In the genomic region with DNA sequence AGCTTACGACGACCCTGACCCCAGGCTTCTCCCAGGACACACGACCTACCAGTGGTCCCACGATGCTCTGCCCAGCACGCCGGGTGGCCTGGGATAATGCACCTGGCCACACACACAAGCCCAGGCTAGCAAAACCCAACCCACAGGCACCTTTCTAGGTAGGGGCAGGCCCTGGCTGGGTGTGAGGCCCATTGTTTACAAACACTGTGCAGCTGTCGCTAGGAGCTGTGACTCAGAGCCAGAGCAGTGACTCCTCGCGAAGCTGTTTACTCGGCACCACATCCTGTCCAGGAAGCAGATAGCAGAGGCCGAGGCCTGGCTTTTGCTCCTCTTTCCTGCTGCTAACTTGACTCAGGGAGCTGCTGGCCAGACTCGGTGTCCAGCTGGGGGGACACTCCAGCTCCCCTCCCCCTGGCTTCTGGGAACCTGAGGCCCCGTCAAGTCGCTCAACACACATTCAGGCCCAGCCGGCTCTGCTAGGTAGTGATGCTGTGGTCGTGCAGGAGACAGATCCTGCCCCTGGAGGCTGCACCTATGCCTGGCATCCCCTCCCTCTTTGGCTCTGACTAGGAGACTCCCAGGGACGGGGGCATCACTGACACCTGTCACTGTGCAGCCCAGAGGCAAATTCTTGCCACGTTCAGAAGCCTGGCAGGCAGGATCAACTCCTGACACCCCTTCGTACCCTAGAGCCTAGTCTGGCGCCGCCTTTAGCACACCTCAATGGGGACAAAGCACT, we compare ENCODE assay signal across 8 cellular contexts. TPM values are rescaled to one million over a fixed set of nuclear protein-coding genes. Genes with fewer than 3 reads are reported as not detected.
DNase-seq lines count a peak whose midpoint lies in the region; ATAC-seq, FAIRE-seq and TF ChIP-seq lines count a peak whose summit lies in the region.

No MANE protein-coding gene starts in this region.

- H3K27me3 Mint-ChIP-seq in activated B cell treated with CpG ODN at 0.5 μM for 24 hours, result no peaks in the 10 kb centered on the region

- H3K36me3 Mint-ChIP-seq in activated B cell treated with CpG ODN at 0.5 μM for 24 hours (ENCODE audit: low read depth), result peaks cover 4% of the 10 kb centered on the region

- FAIRE-seq in kidney (lab: Jason Lieb, UNC), result no peak

- TF ChIP-seq POLR2A in GM15510 (IDR thresholded peaks at IDR 0.05; ENCODE audit: borderline replicate concordance, extremely low read depth, insufficient read length), result peak; percentile 23

- H3K27ac Mint-ChIP-seq in activated B cell treated with CpG ODN at 0.5 μM for 24 hours, result peak overlapping the region; percentile 98

- WGBS in mammary epithelial cell (ENCODE audit: low coverage, missing lambda C conversion rate), result 18% methylated on average over 18 of the region's 21 CpGs

- H3K4me3 Mint-ChIP-seq in activated B cell treated with CpG ODN at 0.5 μM for 24 hours, result peak overlapping the region; percentile 33

- TF ChIP-seq CTCF in activated B cell treated with CpG ODN at 0.5 μM for 24 hours (IDR thresholded peaks at IDR 0.05) (no peak), mammary epithelial cell (conservative IDR thresholded peaks at IDR 0.05 in 1 of 2, IDR thresholded peaks at IDR 0.05 in 1 of 2; ENCODE audit: extremely low read depth in 1 of 2, insufficient read depth in 1 of 2, low read depth in 1 of 2, low read length in 2 of 2) (no peak), kidney (IDR thresholded peaks at IDR 0.05; ENCODE audit: borderline replicate concordance, extremely low read depth, insufficient read depth) (no peak)

- in situ Hi-C loops in mammary epithelial cell (cut with MboI; ENCODE audit: low sequenced_read_pairs in 2 of 2), result no loop called here

- peak overlapping the region; percentile 85 for H3K27ac ChIP-seq in mammary epithelial cell (ENCODE audit: insufficient read depth, low read depth, low read length)
- H3K27ac ChIP-seq in kidney (ENCODE audit: low read depth in 2 of 2, low read length in 2 of 2), result peak overlapping the region; percentile 82 to 84
- H3K27ac ChIP-seq in Karpas-422 (ENCODE audit: low read length), result no peak overlapping the region

- H3K4me3 ChIP-seq in mammary epithelial cell (replicated peaks in 1 of 3; ENCODE audit: insufficient read depth in 1 of 3, low read depth in 2 of 3, low read length in 3 of 3) (no peak overlapping the region), kidney (ENCODE audit: low read length in 2 of 2) (no peak overlapping the region), Karpas-422 (ENCODE audit: low read length) (no peak overlapping the region)

- H3K4me2 ChIP-seq in mammary epithelial cell (ENCODE audit: insufficient read depth, low read depth, low read length) (peak overlapping the region; percentile 55), Karpas-422 (ENCODE audit: low read depth, low read length, poor library complexity, severe bottlenecking) (no peak overlapping the region)

- peaks cover 4% of the 10 kb centered on the region for H4K20me1 ChIP-seq in mammary epithelial cell (ENCODE audit: insufficient read depth, low read length)
- H4K20me1 ChIP-seq in Karpas-422 (ENCODE audit: insufficient read depth, low read depth, low read length), result peaks cover 65% of the 10 kb centered on the region

- H3K36me3 ChIP-seq in mammary epithelial cell (ENCODE audit: insufficient read depth, low read length) (no peaks in the 10 kb centered on the region), kidney (ENCODE audit: control insufficient read depth in 1 of 2, insufficient read depth in 2 of 2, low read length in 2 of 2) (no peaks in the 10 kb centered on the region), Karpas-422 (ENCODE audit: insufficient read depth, low read length) (no peaks in the 10 kb centered on the region)

- peaks cover 34% of the 10 kb centered on the region for H3K4me1 ChIP-seq in mammary epithelial cell (ENCODE audit: insufficient read depth, low read length)
- peaks cover 26 to 27% of the 10 kb centered on the region in 2 donors for H3K4me1 ChIP-seq in kidney (ENCODE audit: control insufficient read depth in 1 of 2, insufficient read depth in 1 of 2, low read depth in 1 of 2, low read length in 2 of 2)
- H3K4me1 ChIP-seq in Karpas-422 (ENCODE audit: low read length), result peaks cover 35% of the 10 kb centered on the region

- TSS peak; percentile 92 for BruUV-seq in mammary epithelial cell (replicated peaks; lab: Mats Ljungman, UMichigan)

- DNase-seq in NCI-H146 (lab: John Stamatoyannopoulos, UW), result peak; percentile 95
- peak; percentile 59 for DNase-seq in activated B cell treated with CpG ODN at 0.5 μM for 24 hours
- DNase-seq in mammary epithelial cell, result peak; percentile 98
- DNase-seq in kidney, result peak; percentile 96
- peak; percentile 78 to 84 for DNase-seq in stimulated activated CD4-positive, alpha-beta T cell treated with anti-CD3 and anti-CD28 coated beads, Interleukin-15, amount 100 ng/mL, for 48 hours (ENCODE audit: low read depth in 2 of 2)
- DNase-seq in Karpas-422, result no peak

- H3K9me3 Mint-ChIP-seq in activated B cell treated with CpG ODN at 0.5 μM for 24 hours, result no peaks in the 10 kb centered on the region

- peak overlapping the region; percentile 66 for H3K9ac ChIP-seq in mammary epithelial cell (ENCODE audit: insufficient read depth, low read length)
- peak overlapping the region in 1 of 2 donors; percentile 26 for H3K9ac ChIP-seq in kidney (ENCODE audit: low read length in 2 of 2)
- H3K9ac ChIP-seq in Karpas-422 (ENCODE audit: low read length), result no peak overlapping the region

- H3K4me1 Mint-ChIP-seq in activated B cell treated with CpG ODN at 0.5 μM for 24 hours, result peaks cover 58% of the 10 kb centered on the region

- ATAC-seq in HG02763 (IDR thresholded peaks at IDR 0.05; ENCODE audit: unreplicated experiment) (peak; percentile 88), activated B cell treated with CpG ODN at 0.5 μM for 24 hours (ENCODE audit: low read depth) (peak; percentile 79)

- intact Hi-C loops in activated B cell treated with CpG ODN at 0.5 μM for 24 hours (cut with micrococcal nuclease) (loop anchor here (1.0 to 2.0 kb wide), 2 partner anchors 10 to 19 kb away; no protein-coding TSS in a partner anchor), mammary epithelial cell (cut with micrococcal nuclease) (loop anchor here (2.0 kb wide), 1 partner anchor 15 kb away; no protein-coding TSS in a partner anchor), kidney (cut with DNase I) (no loop called here)

- H2AFZ ChIP-seq in mammary epithelial cell (ENCODE audit: low read depth, low read length), result no peak overlapping the region
- no peak overlapping the region for H2AFZ ChIP-seq in Karpas-422 (ENCODE audit: low read length)

- dilution Hi-C loops in mammary epithelial cell (cut with HindIII; ENCODE audit: low sequenced_read_pairs), result no loop called here

- H3K9me3 ChIP-seq in mammary epithelial cell (replicated peaks; ENCODE audit: insufficient read depth, low read length) (no peaks in the 10 kb centered on the region), kidney (ENCODE audit: control insufficient read depth in 1 of 2, low read length in 2 of 2) (no peaks in the 10 kb centered on the region), Karpas-422 (ENCODE audit: low read length) (no peaks in the 10 kb centered on the region)

- CTCF ChIA-PET in activated B cell treated with CpG ODN at 0.5 μM for 24 hours (lab: Charles Lee), result interaction anchor here (0.9 to 5.0 kb wide), 4 partner anchors 10 to 20 kb away, joined by 3 to 51 read pairs (median 5); no protein-coding TSS in a partner anchor
- CTCF ChIA-PET in mammary epithelial cell (lab: Charles Lee; ENCODE audit: low non-redundant PET), result interaction anchor here (1.0 kb wide), 1 partner anchor 11 kb away, joined by 3 read pairs; no protein-coding TSS in a partner anchor

- peaks cover 58% of the 10 kb centered on the region for H3K79me2 ChIP-seq in mammary epithelial cell (ENCODE audit: insufficient read depth, low read length)
- peaks cover 89% of the 10 kb centered on the region for H3K79me2 ChIP-seq in Karpas-422 (ENCODE audit: low read length)

- H3K27me3 ChIP-seq in mammary epithelial cell (ENCODE audit: insufficient read depth, low read length) (no peaks in the 10 kb centered on the region), Karpas-422 (ENCODE audit: low read length) (no peaks in the 10 kb centered on the region)

- POLR2A ChIA-PET in activated B cell treated with CpG ODN at 0.5 μM for 24 hours (lab: Charles Lee), result interaction anchor here (1.0 to 2.0 kb wide), 9 partner anchors 10 to 214 kb away, joined by 4 to 12 read pairs (median 5); a partner anchor contains a TSS

- H3K9me2 ChIP-seq in Karpas-422 (replicated peaks; ENCODE audit: insufficient read depth, low read length), result no peaks in the 10 kb centered on the region

RNA-seq across cellular contexts. Expression of a gene that starts 12.8 kb away (rescaled TPM):
- total RNA-seq in activated B cell treated with CpG ODN at 0.5 μM for 24 hours (21.2 and 29.2 TPM in 2 replicates), mammary epithelial cell (10 to 100 TPM; 15.2 to 19.9 TPM), kidney (43.3 TPM)
- polyA plus RNA-seq in mammary epithelial cell (37.8 TPM), kidney (ENCODE audit: insufficient read depth, low read depth, low replicate concordance) (13.0 TPM)
- polyA minus RNA-seq in mammary epithelial cell, result 35.5 TPM
- total RNA-seq in Karpas-422 (2014; rRNA removed; shearing (Covaris generic); ENCODE audit: low replicate concordance), result 69.2 and 99.2 TPM in 2 replicates

RNA-seq across cellular contexts. Expression of a gene that starts 29.9 kb away (rescaled TPM):
- total RNA-seq in activated B cell treated with CpG ODN at 0.5 μM for 24 hours (42.2 and 49.5 TPM in 2 replicates), mammary epithelial cell (1 to 10 TPM in 1 of 2 donors, under 1 TPM in 1; 0.83 to 1.7 TPM), kidney (21.6 TPM)
- polyA plus RNA-seq in mammary epithelial cell (0.78 TPM), kidney (ENCODE audit: insufficient read depth, low read depth, low replicate concordance) (7.9 TPM)
- polyA minus RNA-seq in mammary epithelial cell, result not detected
- 5.2 TPM in 2 replicates for total RNA-seq in Karpas-422 (2014; rRNA removed; shearing (Covaris generic); ENCODE audit: low replicate concordance)
